ENCODE assay signal across 22 cellular contexts in genomic region chr3:56356820-56357219, GRCh38.
"Had no signal": no experiment of that assay in that cellular context is flagged by ENCODE, and none has a peak within 500 bp of the region (broad histone marks: within the 10 kb centered on the region; RNA-seq: fewer than 3 reads in every experiment).

No MANE protein-coding gene starts in this region.

- H3K27ac Mint-ChIP-seq: memory B cell; naive thymus-derived CD8-positive, alpha-beta T cell; progenitor cell of endocrine pancreas; stimulated activated effector memory CD8-positive, alpha-beta T cell treated with anti-CD3 and anti-CD28 coated beads, Interleukin-12 subunit alpha, Interleukin-12 subunit beta, amount 100 ng/mL, for 72 hours; stimulated activated naive CD8-positive, alpha-beta T cell treated with anti-CD3 and anti-CD28 coated beads, Interleukin-15, Interleukin-2, amounts not matched to agents 100 ng/mL and 50 ng/mL, for 24 hours had no signal

- ATAC-seq: left cardiac atrium; left lung; naive thymus-derived CD8-positive, alpha-beta T cell; right cardiac atrium; upper lobe of right lung had no signal

- H3K4me3 ChIP-seq: left lung, lung, ovary, sigmoid colon, spleen, suprapubic skin, thoracic aorta, tibial artery, upper lobe of right lung had no signal

- H3K27ac ChIP-seq: left lung, ovary, sigmoid colon, spleen, suprapubic skin, thoracic aorta, tibial artery, upper lobe of right lung had no signal

- H3K27me3 ChIP-seq: left lung, ovary, sigmoid colon, suprapubic skin, tibial artery, upper lobe of right lung had no signal

- H3K27me3 Mint-ChIP-seq: progenitor cell of endocrine pancreas had no signal

- DNase-seq: hippocampal formation; left cardiac atrium; left lung; naive thymus-derived CD8-positive, alpha-beta T cell; ovary; right cardiac atrium; sigmoid colon; small intestine; spleen; stimulated activated CD4-positive, alpha-beta T cell treated with anti-CD3 and anti-CD28 coated beads, Interleukin-4, amount 100 ng/mL, for 24 hours; stimulated activated naive CD4-positive, alpha-beta T cell; tibial artery; trophoblast cell; upper lobe of right lung had no signal

- H3K36me3 ChIP-seq: left lung, ovary, sigmoid colon, spleen, suprapubic skin, thoracic aorta, tibial artery, upper lobe of right lung had no signal

- H3K9me3 ChIP-seq: left lung, ovary, sigmoid colon, spleen, suprapubic skin, thoracic aorta, tibial artery, upper lobe of right lung had no signal

- H3K4me1 Mint-ChIP-seq: memory B cell; naive thymus-derived CD8-positive, alpha-beta T cell; stimulated activated effector memory CD8-positive, alpha-beta T cell treated with anti-CD3 and anti-CD28 coated beads, Interleukin-12 subunit alpha, Interleukin-12 subunit beta, amount 100 ng/mL, for 72 hours had no signal

- H3K9me3 Mint-ChIP-seq: stimulated activated effector memory CD8-positive, alpha-beta T cell treated with anti-CD3 and anti-CD28 coated beads, Interleukin-12 subunit alpha, Interleukin-12 subunit beta, amount 100 ng/mL, for 72 hours had no signal

- H3K4me3 Mint-ChIP-seq: memory B cell; naive thymus-derived CD8-positive, alpha-beta T cell; nephron; stimulated activated effector memory CD8-positive, alpha-beta T cell treated with anti-CD3 and anti-CD28 coated beads, Interleukin-12 subunit alpha, Interleukin-12 subunit beta, amount 100 ng/mL, for 72 hours; stimulated activated naive CD8-positive, alpha-beta T cell treated with anti-CD3 and anti-CD28 coated beads, Interleukin-15, Interleukin-2, amounts not matched to agents 100 ng/mL and 50 ng/mL, for 24 hours had no signal

- H3K4me1 ChIP-seq: left lung, sigmoid colon, spleen, suprapubic skin, tibial artery, upper lobe of right lung had no signal

- H3K36me3 Mint-ChIP-seq: memory B cell; naive thymus-derived CD8-positive, alpha-beta T cell; stimulated activated effector memory CD8-positive, alpha-beta T cell treated with anti-CD3 and anti-CD28 coated beads, Interleukin-12 subunit alpha, Interleukin-12 subunit beta, amount 100 ng/mL, for 72 hours had no signal
